23 cellular contexts compared by ENCODE assay signal in the genomic region with DNA sequence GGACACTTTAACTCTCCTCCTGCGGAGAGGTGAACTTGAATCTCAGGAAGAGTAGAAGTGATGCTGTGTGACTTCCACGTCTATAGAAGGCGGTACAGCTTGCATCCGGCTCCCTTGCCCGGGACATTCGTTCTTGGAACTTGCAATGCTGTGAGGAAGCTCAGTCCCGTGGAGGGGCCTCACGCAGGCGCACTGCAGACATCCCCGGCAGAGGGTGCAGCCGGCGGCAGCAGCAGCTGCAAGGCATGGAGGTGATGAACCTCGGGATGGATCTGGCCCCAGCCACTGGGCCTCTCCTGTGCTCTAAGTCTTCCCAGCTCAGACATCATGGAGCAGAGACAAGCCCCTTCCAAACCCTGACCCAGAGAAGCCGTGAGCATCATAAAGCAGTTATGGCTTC.
"Had no signal": no experiment of that assay in that cellular context is flagged by ENCODE, and none has a peak within 500 bp of the region (broad histone marks: within the 10 kb centered on the region; RNA-seq: fewer than 3 reads in every experiment).

No MANE protein-coding gene starts in this region.

- H3K4me1 Mint-ChIP-seq: activated CD4-positive, alpha-beta T cell treated with anti-CD3 and anti-CD28 coated beads, Interleukin-2, amount 10 ng/mL, durations not matched to agents 24 days and 14 days; activated naive CD4-positive, alpha-beta T cell treated with anti-CD3 and anti-CD28 coated beads, Interleukin-2, amount 50 U/mL, for 24 hours; activated naive CD8-positive, alpha-beta T cell treated with anti-CD3 and anti-CD28 coated beads, Interleukin-2, amount 50 U/mL, for 24 hours; nephron had no signal

- H3K4me3 Mint-ChIP-seq: activated CD4-positive, alpha-beta memory T cell treated with anti-CD3 and anti-CD28 coated beads for 36 hours; activated CD4-positive, alpha-beta T cell treated with anti-CD3 and anti-CD28 coated beads, Interleukin-2, amount 10 ng/mL, durations not matched to agents 24 days and 14 days; activated naive CD4-positive, alpha-beta T cell treated with anti-CD3 and anti-CD28 coated beads, Interleukin-2, amount 50 U/mL, for 24 hours; activated naive CD8-positive, alpha-beta T cell treated with anti-CD3 and anti-CD28 coated beads, Interleukin-2, amount 50 U/mL, for 24 hours; activated T-helper 1 cell treated with anti-CD3 and anti-CD28 coated beads, Interleukin-12 subunit alpha, Interleukin-12 subunit beta, Interleukin-2, Interleukin-4 antibody, amounts not matched to agents 30 ng/mL and 10 ng/mL and 1 ng/mL, durations not matched to agents 14 hours and 24 hours and 36 hours; nephron had no signal

- H3K9me3 ChIP-seq: neutrophil, upper lobe of left lung had no signal

- H3K36me3 ChIP-seq: neutrophil, upper lobe of left lung had no signal

- H3K4me3 ChIP-seq: skin epidermis, upper lobe of left lung had no signal

- H3K27ac Mint-ChIP-seq: activated CD4-positive, alpha-beta memory T cell treated with anti-CD3 and anti-CD28 coated beads for 36 hours; activated CD4-positive, alpha-beta T cell treated with anti-CD3 and anti-CD28 coated beads, Interleukin-2, amount 10 ng/mL, durations not matched to agents 24 days and 14 days; activated naive CD4-positive, alpha-beta T cell treated with anti-CD3 and anti-CD28 coated beads, Interleukin-2, amount 50 U/mL, for 24 hours; activated naive CD8-positive, alpha-beta T cell treated with anti-CD3 and anti-CD28 coated beads, Interleukin-2, amount 50 U/mL, for 24 hours; activated T-helper 1 cell treated with anti-CD3 and anti-CD28 coated beads, Interleukin-12 subunit alpha, Interleukin-12 subunit beta, Interleukin-2, Interleukin-4 antibody, amounts not matched to agents 30 ng/mL and 10 ng/mL and 1 ng/mL, durations not matched to agents 14 hours and 24 hours and 36 hours; nephron had no signal

- H3K9me3 Mint-ChIP-seq: activated CD4-positive, alpha-beta memory T cell treated with anti-CD3 and anti-CD28 coated beads for 36 hours; activated CD4-positive, alpha-beta T cell treated with anti-CD3 and anti-CD28 coated beads, Interleukin-2, amount 10 ng/mL, durations not matched to agents 24 days and 14 days; activated naive CD4-positive, alpha-beta T cell treated with anti-CD3 and anti-CD28 coated beads, Interleukin-2, amount 50 U/mL, for 24 hours; activated naive CD8-positive, alpha-beta T cell treated with anti-CD3 and anti-CD28 coated beads, Interleukin-2, amount 50 U/mL, for 24 hours; activated T-helper 1 cell treated with anti-CD3 and anti-CD28 coated beads, Interleukin-12 subunit alpha, Interleukin-12 subunit beta, Interleukin-2, Interleukin-4 antibody, amounts not matched to agents 30 ng/mL and 10 ng/mL and 1 ng/mL, durations not matched to agents 14 hours and 24 hours and 36 hours had no signal

- DNase-seq: activated CD4-positive, alpha-beta memory T cell treated with anti-CD3 and anti-CD28 coated beads for 36 hours; activated CD4-positive, alpha-beta T cell treated with anti-CD3 and anti-CD28 coated beads, Interleukin-2, amount 10 ng/mL, durations not matched to agents 24 days and 14 days; activated CD8-positive, alpha-beta memory T cell treated with anti-CD3 and anti-CD28 coated beads, Interleukin-2, amount 50 U/mL, for 4 hours; activated effector memory CD4-positive, alpha-beta T cell treated with anti-CD3 and anti-CD28 coated beads, Interleukin-2, amount 50 U/mL, for 16 hours; activated naive CD8-positive, alpha-beta T cell treated with anti-CD3 and anti-CD28 coated beads, Interleukin-2, amount 50 U/mL, for 24 hours; activated T-cell treated with anti-CD3 and anti-CD28 coated beads, Interleukin-2, amount 50 U/mL, for 1 hour; amygdala; caudate nucleus; foreskin fibroblast; head of caudate nucleus; hippocampal formation; left colon; mammary epithelial cell; stimulated activated CD4-positive, alpha-beta T cell treated with anti-CD3 and anti-CD28 coated beads, Interleukin-12 subunit alpha, Interleukin-12 subunit beta, amount 100 ng/mL, for 4 hours; stimulated activated CD4-positive, alpha-beta T cell treated with anti-CD3 and anti-CD28 coated beads, Interleukin-4, amount 100 ng/mL, for 1 hour; stimulated activated naive CD8-positive, alpha-beta T cell treated with anti-CD3 and anti-CD28 coated beads, Interleukin-15, Interleukin-2, amounts not matched to agents 100 U/mL and 50 U/mL, for 24 hours had no signal

- H3K27me3 ChIP-seq: neutrophil, upper lobe of left lung had no signal

- H3K36me3 Mint-ChIP-seq: activated CD4-positive, alpha-beta memory T cell treated with anti-CD3 and anti-CD28 coated beads for 36 hours; activated naive CD4-positive, alpha-beta T cell treated with anti-CD3 and anti-CD28 coated beads, Interleukin-2, amount 50 U/mL, for 24 hours had no signal

- H3K27me3 Mint-ChIP-seq: activated CD4-positive, alpha-beta memory T cell treated with anti-CD3 and anti-CD28 coated beads for 36 hours; activated CD4-positive, alpha-beta T cell treated with anti-CD3 and anti-CD28 coated beads, Interleukin-2, amount 10 ng/mL, durations not matched to agents 24 days and 14 days; activated naive CD4-positive, alpha-beta T cell treated with anti-CD3 and anti-CD28 coated beads, Interleukin-2, amount 50 U/mL, for 24 hours had no signal

- H3K27ac ChIP-seq: neutrophil, skin epidermis, upper lobe of left lung, VCaP had no signal
